Comparison of ENCODE assay signal across 1 cellular context in the genomic region with DNA sequence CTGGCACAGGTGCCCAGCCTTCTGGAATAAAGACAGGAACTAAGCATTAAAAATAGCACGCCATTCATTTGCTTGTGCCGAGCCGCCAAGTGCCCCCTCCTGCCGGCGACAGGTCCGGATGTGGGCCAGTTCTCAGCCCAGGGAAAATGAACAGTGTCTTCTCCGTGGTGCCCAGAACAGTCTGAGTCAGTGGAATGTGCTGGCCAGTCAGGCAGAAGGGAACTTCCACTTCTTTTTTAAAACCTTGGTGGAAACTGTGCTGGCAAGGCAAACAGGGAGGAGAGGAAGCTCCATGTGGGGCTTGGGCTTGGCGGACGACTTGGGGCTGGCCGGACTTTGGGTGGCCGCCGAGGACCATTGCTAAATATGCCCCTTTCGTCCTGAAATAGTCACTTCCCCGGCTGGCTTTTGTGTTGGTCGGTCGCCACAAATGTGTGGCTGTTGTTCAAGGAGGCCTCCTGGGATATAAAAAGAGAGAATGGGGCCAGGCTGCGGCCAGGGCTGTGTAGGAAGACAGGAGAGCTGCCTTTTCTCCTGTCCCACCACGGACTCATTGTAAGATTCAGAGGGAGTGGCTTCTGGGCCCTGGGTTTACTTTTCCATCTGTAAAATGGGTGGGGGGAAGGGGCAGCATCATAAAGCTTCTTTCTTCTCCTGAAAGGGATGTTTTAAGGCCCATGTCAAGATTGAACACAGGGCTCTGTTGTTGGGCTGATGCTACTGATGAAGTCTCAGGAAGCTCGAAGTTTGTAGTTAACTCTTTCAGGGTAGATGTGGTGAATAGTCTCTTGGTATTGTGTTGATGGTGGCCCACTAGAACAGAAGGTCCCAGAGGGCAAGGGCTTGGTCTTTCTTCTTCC.
TF ChIP-seq lines count a peak whose summit lies in the region.

No MANE protein-coding gene starts in this region.

TF ChIP-seq in IMR-90, 13 proteins besides CTCF, POLR2A, EP300 and RAD21:
- TF ChIP-seq MAZ (IDR thresholded peaks at IDR 0.05; ENCODE audit: borderline replicate concordance, low read depth, low read length) (peak; percentile 35; the same call in 1 of the 2 replicates), RCOR1 (IDR thresholded peaks at IDR 0.05; ENCODE audit: insufficient replicate concordance, low read length) (no peak)
